ENCODE assay signal across 28 cellular contexts in the genomic region with DNA sequence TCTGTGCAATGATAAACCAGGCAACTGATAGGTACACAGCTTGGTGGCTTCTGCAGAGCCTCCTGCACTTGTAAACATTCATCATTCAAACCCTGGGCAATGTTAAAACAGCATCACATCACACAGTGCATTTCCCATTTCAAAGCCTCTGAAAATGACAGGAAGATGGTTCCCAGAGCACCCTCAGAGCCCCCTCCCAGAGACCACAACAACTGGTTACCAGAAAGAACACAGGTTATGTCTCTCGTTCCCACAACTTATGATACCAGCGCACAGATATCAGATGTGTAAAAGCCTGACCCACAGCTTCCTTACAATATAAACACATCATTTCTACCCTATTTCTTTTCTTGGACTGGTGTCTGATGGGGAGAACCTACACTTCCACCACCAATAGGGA.
"Had no signal": no experiment of that assay in that cellular context is flagged by ENCODE, and none has a peak within 500 bp of the region (broad histone marks: within the 10 kb centered on the region; RNA-seq: fewer than 3 reads in every experiment).

No MANE protein-coding gene starts in this region.

- FAIRE-seq: endometrium, endothelial cell of umbilical vein had no signal

- H3K36me3 ChIP-seq: ascending aorta, breast epithelium, cardiac muscle cell, colonic mucosa, esophagus squamous epithelium, gastroesophageal sphincter, heart right ventricle, WERI-Rb-1 had no signal

- H3K36me3 Mint-ChIP-seq: brain had no signal

- DNase-seq: activated B cell treated with CpG ODN at 0.5 μM for 24 hours; activated CD4-positive, alpha-beta memory T cell treated with anti-CD3 and anti-CD28 coated beads, Interleukin-2, amount 10 ng/mL, durations not matched to agents 7 days and 5 days; activated CD4-positive, alpha-beta T cell treated with anti-CD3 and anti-CD28 coated beads for 36 hours; activated CD4-positive, alpha-beta T cell treated with anti-CD3 and anti-CD28 coated beads, Interleukin-2, amount 10 ng/mL, durations not matched to agents 7 days and 5 days; activated CD4-positive, alpha-beta T cell treated with anti-CD3 and anti-CD28 coated beads, Interleukin-2, amount 50 U/mL, for 4 hours; activated effector memory CD4-positive, alpha-beta T cell treated with anti-CD3 and anti-CD28 coated beads, Interleukin-2, amount 50 U/mL, for 16 hours; activated naive CD4-positive, alpha-beta T cell treated with anti-CD3 and anti-CD28 coated beads for 36 hours; activated T-cell treated with anti-CD3 and anti-CD28 coated beads, Interleukin-2, amount 50 U/mL, for 4 hours; central memory CD4-positive, alpha-beta T cell; cerebellar nuclear complex; colonic mucosa; effector CD8-positive, alpha-beta T cell; esophagus squamous epithelium; foreskin melanocyte; heart right ventricle; T1000; WERI-Rb-1 had no signal

- H3K27ac Mint-ChIP-seq: activated B cell treated with CpG ODN at 0.5 μM for 24 hours; activated CD4-positive, alpha-beta memory T cell treated with anti-CD3 and anti-CD28 coated beads, Interleukin-2, amount 10 ng/mL, durations not matched to agents 7 days and 5 days; activated CD4-positive, alpha-beta T cell treated with anti-CD3 and anti-CD28 coated beads for 36 hours; activated CD4-positive, alpha-beta T cell treated with anti-CD3 and anti-CD28 coated beads, Interleukin-2, amount 10 ng/mL, durations not matched to agents 7 days and 5 days; activated naive CD4-positive, alpha-beta T cell treated with anti-CD3 and anti-CD28 coated beads for 36 hours; activated naive CD8-positive, alpha-beta T cell; brain had no signal

- H3K4me3 ChIP-seq: ascending aorta, breast epithelium, cardiac muscle cell, colonic mucosa, esophagus squamous epithelium, gastroesophageal sphincter, heart right ventricle, hepatocyte had no signal

- ATAC-seq: activated CD4-positive, alpha-beta T cell treated with anti-CD3 and anti-CD28 coated beads for 36 hours; activated CD4-positive, CD25-positive, alpha-beta regulatory T cell treated with anti-CD3 and anti-CD28 coated beads, Interleukin-2, amount 50 U/mL, for 24 hours; activated T-cell treated with anti-CD3 and anti-CD28 coated beads, Interleukin-2, amount 50 U/mL, for 4 hours; gastroesophageal sphincter; heart right ventricle had no signal

- H3K27me3 Mint-ChIP-seq: activated CD4-positive, alpha-beta memory T cell treated with anti-CD3 and anti-CD28 coated beads, Interleukin-2, amount 10 ng/mL, durations not matched to agents 7 days and 5 days had no signal

- H3K79me2 ChIP-seq: hepatocyte had no signal

- H3K4me1 ChIP-seq: breast epithelium, colonic mucosa had no signal

- H3K4me1 Mint-ChIP-seq: activated B cell treated with CpG ODN at 0.5 μM for 24 hours had no signal

- H3K4me3 Mint-ChIP-seq: activated B cell treated with CpG ODN at 0.5 μM for 24 hours; activated CD4-positive, alpha-beta memory T cell treated with anti-CD3 and anti-CD28 coated beads, Interleukin-2, amount 10 ng/mL, durations not matched to agents 7 days and 5 days; activated CD4-positive, alpha-beta T cell treated with anti-CD3 and anti-CD28 coated beads for 36 hours; activated CD4-positive, alpha-beta T cell treated with anti-CD3 and anti-CD28 coated beads, Interleukin-2, amount 10 ng/mL, durations not matched to agents 7 days and 5 days; activated naive CD4-positive, alpha-beta T cell treated with anti-CD3 and anti-CD28 coated beads for 36 hours; activated naive CD8-positive, alpha-beta T cell; activated T-cell treated with anti-CD3 and anti-CD28 coated beads, Interleukin-2, amount 50 U/mL, for 4 hours; brain had no signal

- H3K27me3 ChIP-seq: ascending aorta, breast epithelium, cardiac muscle cell, colonic mucosa, esophagus squamous epithelium, gastroesophageal sphincter, heart right ventricle, hepatocyte had no signal

- H3K27ac ChIP-seq: ascending aorta, breast epithelium, cardiac muscle cell, colonic mucosa, epithelial cell of prostate, esophagus squamous epithelium, gastroesophageal sphincter, heart right ventricle, hepatocyte, WERI-Rb-1 had no signal

- H3K4me2 ChIP-seq: hepatocyte had no signal

- H3K9me3 ChIP-seq: colonic mucosa had no signal

- H2AFZ ChIP-seq: hepatocyte had no signal
